ENCODE assay signal across 1 cellular context in genomic region chr14:49019467-49020100, GRCh38.
TF ChIP-seq lines count a peak whose summit lies in the region.

No MANE protein-coding gene starts in this region.

TF ChIP-seq in WTC11, 78 proteins besides CTCF, POLR2A, EP300 and RAD21 (continued from another document):
- TF ChIP-seq PRDM15 (CRISPR knock-in tag; IDR thresholded peaks at IDR 0.05) (no peak), JUN (CRISPR knock-in tag; IDR thresholded peaks at IDR 0.05) (no peak), ARID4B (CRISPR knock-in tag; IDR thresholded peaks at IDR 0.05; ENCODE audit: borderline replicate concordance) (no peak), HMGA2 (CRISPR knock-in tag; IDR thresholded peaks at IDR 0.05) (no peak), JAZF1 (CRISPR knock-in tag; IDR thresholded peaks at IDR 0.05) (no peak), KAT7 (CRISPR knock-in tag; IDR thresholded peaks at IDR 0.05; ENCODE audit: borderline replicate concordance) (no peak)
